In genomic region chr14:24079521-24080141, GRCh38 we compare ENCODE assay signal across 9 cellular contexts.
A peak's percentile ranks its signal among the peaks of the same experiment; 100 is the strongest.
DNase-seq lines count a peak whose midpoint lies in the region; FAIRE-seq lines count a peak whose summit lies in the region.
"Had no signal": no experiment of that assay in that cellular context is flagged by ENCODE, and none has a peak within 500 bp of the region (broad histone marks: within the 10 kb centered on the region; RNA-seq: fewer than 3 reads in every experiment).

No MANE protein-coding gene starts in this region.

- FAIRE-seq in urothelium cell line (lab: Jason Lieb, UNC), result no peak

- peak overlapping the region; percentile 67 for H3K27ac ChIP-seq in cingulate gyrus (ENCODE audit: low read depth, low read length)

- peaks cover 5% of the 10 kb centered on the region for H3K27me3 Mint-ChIP-seq in T-helper 2 cell treated with Interferon-gamma antibody and Interleukin-4, amounts not matched to agents 5 μg/mL and 100 μg/mL, for 36 hours (ENCODE audit: low read depth)

- H3K27ac Mint-ChIP-seq in T-helper 2 cell treated with Interferon-gamma antibody and Interleukin-4, amounts not matched to agents 5 μg/mL and 100 μg/mL, for 36 hours, result peak overlapping the region; percentile 58

- H3K4me3 Mint-ChIP-seq in T-helper 2 cell treated with Interferon-gamma antibody and Interleukin-4, amounts not matched to agents 5 μg/mL and 100 μg/mL, for 36 hours, result no peak overlapping the region

- no peaks in the 10 kb centered on the region for H3K36me3 Mint-ChIP-seq in T-helper 2 cell treated with Interferon-gamma antibody and Interleukin-4, amounts not matched to agents 5 μg/mL and 100 μg/mL, for 36 hours (ENCODE audit: low read depth)

- H3K4me1 Mint-ChIP-seq in T-helper 2 cell treated with Interferon-gamma antibody and Interleukin-4, amounts not matched to agents 5 μg/mL and 100 μg/mL, for 36 hours (ENCODE audit: low read depth), result peaks cover 29% of the 10 kb centered on the region

- no peak for DNase-seq in T-helper 2 cell treated with Interferon-gamma antibody and Interleukin-4, amounts not matched to agents 5 μg/mL and 100 μg/mL, for 36 hours (ENCODE audit: low spot score)
- DNase-seq in T-helper 2 cell (no peak), NCI-H446 treated with DMSO at 0.1 percent for 48 hours (lab: John Stamatoyannopoulos, UW) (peak; percentile 96), superior temporal gyrus (ENCODE audit: extremely low spot score) (peak; percentile 48), urothelium cell line (ENCODE audit: low spot score) (no peak), NCI-H2081 treated with DMSO at 0.1 percent for 48 hours (lab: John Stamatoyannopoulos, UW) (no peak)
- no peak for DNase-seq in activated CD4-positive, alpha-beta T cell treated with anti-CD3 and anti-CD28 coated beads for 1 hour
- DNase-seq: left cardiac atrium had no signal

- no peaks in the 10 kb centered on the region for H3K9me3 Mint-ChIP-seq in T-helper 2 cell treated with Interferon-gamma antibody and Interleukin-4, amounts not matched to agents 5 μg/mL and 100 μg/mL, for 36 hours

Comparison
In these comparisons a context has a peak if more than half of its experiments do, and no peak if none do; other contexts are left out.
1. DNase-seq: peak in NCI-H446 treated with DMSO at 0.1 percent for 48 hours (single experiment) and superior temporal gyrus (single experiment); none in T-helper 2 cell treated with Interferon-gamma antibody and Interleukin-4, amounts not matched to agents 5 μg/mL and 100 μg/mL, for 36 hours (single experiment), T-helper 2 cell (0 of 5), urothelium cell line (single experiment), NCI-H2081 treated with DMSO at 0.1 percent for 48 hours (single experiment) and activated CD4-positive, alpha-beta T cell treated with anti-CD3 and anti-CD28 coated beads for 1 hour (single experiment).